ENCODE assay signal across 9 cellular contexts in genomic region chr7:86469680-86470295, GRCh38.
DNase-seq lines count a peak whose midpoint lies in the region; ATAC-seq and TF ChIP-seq lines count a peak whose summit lies in the region.
"Had no signal": no experiment of that assay in that cellular context is flagged by ENCODE, and none has a peak within 500 bp of the region (broad histone marks: within the 10 kb centered on the region; RNA-seq: fewer than 3 reads in every experiment).

No MANE protein-coding gene starts in this region.

- H3K4me3 Mint-ChIP-seq in neural progenitor cell: no peak overlapping the region
- H3K4me3 Mint-ChIP-seq: central memory CD8-positive, alpha-beta T cell had no signal

- H3F3A ChIP-seq in neural progenitor cell (ENCODE audit: low read depth): no peaks in the 10 kb centered on the region

- no peaks in the 10 kb centered on the region for H3K79me2 ChIP-seq in neural progenitor cell (ENCODE audit: low read depth)

- H3K36me3 ChIP-seq in esophagus squamous epithelium: no peaks in the 10 kb centered on the region
- no peaks in the 10 kb centered on the region for H3K36me3 ChIP-seq in neural progenitor cell

- H3K9me3 ChIP-seq in esophagus squamous epithelium (no peaks in the 10 kb centered on the region), neural progenitor cell (ENCODE audit: low read depth) (no peaks in the 10 kb centered on the region)

- peak overlapping the region; percentile 97 for H2AFZ ChIP-seq in neural progenitor cell (replicated peaks)

- no peak overlapping the region for H3K9ac ChIP-seq in neural progenitor cell

- ATAC-seq in GM19372 (IDR thresholded peaks at IDR 0.05; ENCODE audit: low read depth, unreplicated experiment) (peak; percentile 94), HG03280 (IDR thresholded peaks at IDR 0.05; ENCODE audit: unreplicated experiment) (peak; percentile 99)

- H3K27ac Mint-ChIP-seq in neural progenitor cell: no peak overlapping the region

- no peaks in the 10 kb centered on the region for H3K27me3 ChIP-seq in esophagus squamous epithelium
- no peaks in the 10 kb centered on the region for H3K27me3 ChIP-seq in neural progenitor cell

- intact Hi-C loops in esophagus squamous epithelium (cut with DNase I): no loop called here

- H3K4me1 Mint-ChIP-seq in neural progenitor cell: peaks cover 6% of the 10 kb centered on the region
- H3K4me1 Mint-ChIP-seq: central memory CD8-positive, alpha-beta T cell had no signal

- peak; percentile 78 for TF ChIP-seq CTCF in VCaP (conservative IDR thresholded peaks at IDR 0.05)
- TF ChIP-seq CTCF in esophagus squamous epithelium (IDR thresholded peaks at IDR 0.05): peak; percentile 21 to 62 (median 49)
- peak; percentile 98 for TF ChIP-seq CTCF in neural progenitor cell (IDR thresholded peaks at IDR 0.05)

- WGBS in esophagus squamous epithelium, 2 donors: 36 to 41% methylated on average over 9 of the region's 9 CpGs

- DNase-seq in DMS53 (lab: John Stamatoyannopoulos, UW) (peak; percentile 95), NCI-H2171 (lab: John Stamatoyannopoulos, UW) (peak; percentile 60), esophagus squamous epithelium (lab: John Stamatoyannopoulos, UW) (no peak), neural progenitor cell (ENCODE audit: low spot score) (peak; percentile 93), GOT3 (lab: John Stamatoyannopoulos, UW) (no peak)

- H3K27me3 Mint-ChIP-seq in neural progenitor cell (ENCODE audit: insufficient read depth, low read depth): peaks cover 2% of the 10 kb centered on the region
- H3K27me3 Mint-ChIP-seq: central memory CD8-positive, alpha-beta T cell had no signal

- H3K27ac ChIP-seq in VCaP: no peak overlapping the region
- no peak overlapping the region for H3K27ac ChIP-seq in esophagus squamous epithelium
- no peak overlapping the region for H3K27ac ChIP-seq in neural progenitor cell

- TF ChIP-seq POLR2A in esophagus squamous epithelium (IDR thresholded peaks at IDR 0.05): no peak

- H3K36me3 Mint-ChIP-seq in neural progenitor cell: no peaks in the 10 kb centered on the region

- H3K9me3 Mint-ChIP-seq in neural progenitor cell: no peaks in the 10 kb centered on the region
- H3K9me3 Mint-ChIP-seq: central memory CD8-positive, alpha-beta T cell had no signal

- H3K4me3 ChIP-seq in esophagus squamous epithelium (no peak overlapping the region), neural progenitor cell (no peak overlapping the region)

- H3K4me1 ChIP-seq in esophagus squamous epithelium (no peaks in the 10 kb centered on the region), neural progenitor cell (no peaks in the 10 kb centered on the region)

- no peaks in the 10 kb centered on the region for H4K20me1 ChIP-seq in neural progenitor cell (ENCODE audit: low read depth)

- H3K4me2 ChIP-seq in neural progenitor cell: no peak overlapping the region

Comparison
In these comparisons a context has a peak if more than half of its experiments do, and no peak if none do; other contexts are left out.
1. DNase-seq: peak in DMS53 (single experiment), NCI-H2171 (single experiment) and neural progenitor cell (single experiment); none in esophagus squamous epithelium (single experiment) and GOT3 (single experiment).
2. Peak in every context shown above with its lines, with median percentiles within 50 percentile points of each other: CTCF ChIP-seq.